ENCODE assay signal across 23 cellular contexts in genomic region chr13:57787058-57787791, GRCh38.
DNase-seq lines count a peak whose midpoint lies in the region; ATAC-seq, FAIRE-seq and TF ChIP-seq lines count a peak whose summit lies in the region.
"Had no signal": no experiment of that assay in that cellular context is flagged by ENCODE, and none has a peak within 500 bp of the region (broad histone marks: within the 10 kb centered on the region; RNA-seq: fewer than 3 reads in every experiment).

No MANE protein-coding gene starts in this region.

- H3K27me3 ChIP-seq in neural progenitor cell: no peaks in the 10 kb centered on the region
- H3K27me3 ChIP-seq in thyroid gland: no peaks in the 10 kb centered on the region
- H3K27me3 ChIP-seq: gastrocnemius medialis, left lung, stomach, upper lobe of left lung had no signal

- no peaks in the 10 kb centered on the region for H3K9me3 ChIP-seq in neural progenitor cell (ENCODE audit: low read depth)
- no peaks in the 10 kb centered on the region for H3K9me3 ChIP-seq in thyroid gland
- H3K9me3 ChIP-seq: gastrocnemius medialis, psoas muscle, upper lobe of left lung had no signal

- no peak overlapping the region for H2AFZ ChIP-seq in neural progenitor cell (replicated peaks)

- H3K27ac Mint-ChIP-seq in chondrocyte (ENCODE audit: unreplicated experiment): no peak overlapping the region
- no peak overlapping the region for H3K27ac Mint-ChIP-seq in neural progenitor cell
- H3K27ac Mint-ChIP-seq: activated naive CD8-positive, alpha-beta T cell; activated T-helper 1 cell treated with anti-CD3 and anti-CD28 coated beads, Interleukin-12 subunit alpha, Interleukin-12 subunit beta, Interleukin-2, Interleukin-4 antibody, amounts not matched to agents 30 ng/mL and 10 ng/mL and 1 ng/mL, durations not matched to agents 14 hours and 24 hours and 36 hours; CD8-positive, alpha-beta memory T cell had no signal

- DNase-seq in DMS53 treated with DMSO at 0.1 percent for 48 hours (lab: John Stamatoyannopoulos, UW; ENCODE audit: unreplicated experiment) (peak; percentile 19), NCI-H146 treated with DMSO at 0.1 percent for 48 hours (lab: John Stamatoyannopoulos, UW; ENCODE audit: unreplicated experiment) (peak; percentile 72), chondrocyte (ENCODE audit: low spot score) (peak; percentile 56), neural progenitor cell (ENCODE audit: low spot score) (peak; percentile 74), GM19239 (ENCODE audit: insufficient read length, low spot score) (no peak), thyroid gland (no peak)
- DNase-seq: cerebellar nuclear complex; effector CD8-positive, alpha-beta T cell; gastrocnemius medialis; left lung; MM.1S; NCI-H446 treated with DMSO at 0.1 percent for 48 hours; psoas muscle; small intestine; stimulated activated CD4-positive, alpha-beta T cell treated with anti-CD3 and anti-CD28 coated beads, Interleukin-4, amount 100 ng/mL, for 1 hour; stomach; upper lobe of left lung had no signal

- WGBS in thyroid gland, 2 donors: 77 to 86% methylated on average over 12 to 13 of the region's 16 CpGs

- FAIRE-seq in GM19239 (lab: Jason Lieb, UNC): no peak
- FAIRE-seq: small intestine had no signal

- ATAC-seq in GM21367 (IDR thresholded peaks at IDR 0.05; ENCODE audit: unreplicated experiment) (no peak), GM19023 (IDR thresholded peaks at IDR 0.05; ENCODE audit: unreplicated experiment) (no peak)
- ATAC-seq: esophagus mucosa, gastrocnemius medialis, left lung, psoas muscle had no signal

- H3K4me3 ChIP-seq in neural progenitor cell: no peak overlapping the region
- H3K4me3 ChIP-seq in thyroid gland (replicated peaks in 1 of 3): no peak overlapping the region
- H3K4me3 ChIP-seq: gastrocnemius medialis, left lung, psoas muscle, stomach, upper lobe of left lung had no signal

- H3K9ac ChIP-seq in neural progenitor cell: no peak overlapping the region

- H3K36me3 Mint-ChIP-seq in chondrocyte (ENCODE audit: low read depth) (no peaks in the 10 kb centered on the region), neural progenitor cell (no peaks in the 10 kb centered on the region)
- H3K36me3 Mint-ChIP-seq: activated naive CD8-positive, alpha-beta T cell; CD8-positive, alpha-beta memory T cell had no signal

- intact Hi-C loops in thyroid gland (cut with DNase I): no loop called here

- no peak for TF ChIP-seq POLR2A in thyroid gland (IDR thresholded peaks at IDR 0.05)

- H3K27me3 Mint-ChIP-seq in chondrocyte (ENCODE audit: low read depth): peaks cover 2% of the 10 kb centered on the region
- peaks cover 2% of the 10 kb centered on the region for H3K27me3 Mint-ChIP-seq in neural progenitor cell (ENCODE audit: insufficient read depth, low read depth)
- H3K27me3 Mint-ChIP-seq: activated naive CD8-positive, alpha-beta T cell; CD8-positive, alpha-beta memory T cell had no signal

- H3K36me3 ChIP-seq in neural progenitor cell (no peaks in the 10 kb centered on the region), thyroid gland (no peaks in the 10 kb centered on the region)
- H3K36me3 ChIP-seq: gastrocnemius medialis, left lung, stomach, upper lobe of left lung had no signal

- TF ChIP-seq CTCF in chondrocyte (IDR thresholded peaks at IDR 0.05) (no peak), neural progenitor cell (IDR thresholded peaks at IDR 0.05) (no peak), thyroid gland (IDR thresholded peaks at IDR 0.05) (no peak)

- H3K79me2 ChIP-seq in neural progenitor cell (ENCODE audit: low read depth): no peaks in the 10 kb centered on the region

- H3K4me1 ChIP-seq in neural progenitor cell (no peaks in the 10 kb centered on the region), thyroid gland (no peaks in the 10 kb centered on the region)
- H3K4me1 ChIP-seq: gastrocnemius medialis, left lung, psoas muscle, stomach, upper lobe of left lung had no signal

- H3K9me3 Mint-ChIP-seq in chondrocyte (ENCODE audit: low read depth): peaks cover 14% of the 10 kb centered on the region
- peaks cover 2% of the 10 kb centered on the region for H3K9me3 Mint-ChIP-seq in neural progenitor cell

- no peaks in the 10 kb centered on the region for H3F3A ChIP-seq in neural progenitor cell (ENCODE audit: low read depth)

- no peaks in the 10 kb centered on the region for H4K20me1 ChIP-seq in neural progenitor cell (ENCODE audit: low read depth)

- no peak overlapping the region for H3K4me3 Mint-ChIP-seq in chondrocyte (ENCODE audit: unreplicated experiment)
- no peak overlapping the region for H3K4me3 Mint-ChIP-seq in neural progenitor cell
- H3K4me3 Mint-ChIP-seq: activated naive CD8-positive, alpha-beta T cell; activated T-helper 1 cell treated with anti-CD3 and anti-CD28 coated beads, Interleukin-12 subunit alpha, Interleukin-12 subunit beta, Interleukin-2, Interleukin-4 antibody, amounts not matched to agents 30 ng/mL and 10 ng/mL and 1 ng/mL, durations not matched to agents 14 hours and 24 hours and 36 hours; CD8-positive, alpha-beta memory T cell had no signal

- H3K27ac ChIP-seq in neural progenitor cell: peak overlapping the region; percentile 29
- no peak overlapping the region for H3K27ac ChIP-seq in thyroid gland
- H3K27ac ChIP-seq: gastrocnemius medialis, left lung, psoas muscle, stomach, upper lobe of left lung had no signal

- no peak overlapping the region for H3K4me2 ChIP-seq in neural progenitor cell

- H3K4me1 Mint-ChIP-seq in chondrocyte (ENCODE audit: low read depth) (no peaks in the 10 kb centered on the region), neural progenitor cell (no peaks in the 10 kb centered on the region)
- H3K4me1 Mint-ChIP-seq: CD8-positive, alpha-beta memory T cell had no signal

Comparison
In these comparisons a context has a peak if more than half of its experiments do, and no peak if none do; other contexts are left out.
1. DNase-seq: peak in DMS53 treated with DMSO at 0.1 percent for 48 hours (single experiment), NCI-H146 treated with DMSO at 0.1 percent for 48 hours (single experiment), chondrocyte (single experiment) and neural progenitor cell (single experiment); none in GM19239 (single experiment) and thyroid gland (0 of 2).